Comparison of ENCODE assay signal across 16 cellular contexts in the genomic region with DNA sequence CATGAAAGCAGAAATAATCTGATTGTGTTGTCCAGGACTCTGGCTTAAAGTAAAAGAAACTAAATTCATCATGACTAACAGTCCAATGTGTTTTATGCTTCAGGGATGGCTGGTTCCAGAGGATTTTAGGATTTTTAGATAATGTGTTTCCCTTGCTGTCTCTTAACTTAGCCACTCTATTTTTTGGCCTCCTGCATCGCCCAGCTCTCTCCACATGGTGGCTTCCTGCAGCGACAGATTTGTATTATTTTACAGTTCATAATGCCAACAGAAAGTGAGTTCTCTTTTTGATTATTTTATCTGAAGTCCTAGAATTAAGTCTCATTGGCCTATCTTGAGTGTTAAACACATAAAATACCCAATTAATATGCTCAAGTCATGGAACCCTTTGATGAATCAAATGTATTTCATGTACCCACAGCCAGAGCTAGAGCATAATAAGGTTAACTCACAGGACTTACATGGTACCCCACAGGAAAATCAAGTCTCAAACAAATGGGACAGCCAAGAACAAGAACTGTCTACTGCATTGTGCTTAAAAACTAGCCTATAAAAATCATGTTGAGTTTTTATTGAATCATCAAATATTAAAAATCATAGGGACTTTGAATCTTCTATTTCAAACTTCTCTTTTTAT.
DNase-seq lines count a peak whose midpoint lies in the region; ATAC-seq and TF ChIP-seq lines count a peak whose summit lies in the region.
"Had no signal": no experiment of that assay in that cellular context is flagged by ENCODE, and none has a peak within 500 bp of the region (broad histone marks: within the 10 kb centered on the region; RNA-seq: fewer than 3 reads in every experiment).

No MANE protein-coding gene starts in this region.

- no peaks in the 10 kb centered on the region for H3K36me3 Mint-ChIP-seq in nephron (ENCODE audit: low read depth)

- no peaks in the 10 kb centered on the region for H3K4me1 ChIP-seq in colonic mucosa
- no peaks in the 10 kb centered on the region for H3K4me1 ChIP-seq in psoas muscle
- H3K4me1 ChIP-seq in uterus, result no peaks in the 10 kb centered on the region
- H3K4me1 ChIP-seq: sigmoid colon had no signal

- WGBS in psoas muscle, 3 donors, result 33 to 49% (median 40%) methylated on average over 2 of the region's 2 CpGs

- intact Hi-C loops in colonic mucosa (cut with DNase I) (no loop called here), psoas muscle (cut with DNase I) (no loop called here), uterus (cut with DNase I; ENCODE audit: low total_unique reads) (no loop called here)

- peak; percentile 37 for TF ChIP-seq CTCF in colonic mucosa (IDR thresholded peaks at IDR 0.05)
- TF ChIP-seq CTCF in nephron (IDR thresholded peaks at IDR 0.05; ENCODE audit: unreplicated experiment in 3 of 3), result peak in 2 of 3 experiments; percentile 26 to 40
- TF ChIP-seq CTCF in psoas muscle (IDR thresholded peaks at IDR 0.05), result no peak
- no peak for TF ChIP-seq CTCF in uterus (IDR thresholded peaks at IDR 0.05)

- H3K4me3 ChIP-seq in colonic mucosa (no peak overlapping the region), psoas muscle (no peak overlapping the region), uterus (no peak overlapping the region)
- H3K4me3 ChIP-seq: sigmoid colon had no signal

- no peaks in the 10 kb centered on the region for H3K9me3 ChIP-seq in colonic mucosa
- H3K9me3 ChIP-seq in psoas muscle, result peaks cover 3% of the 10 kb centered on the region
- no peaks in the 10 kb centered on the region for H3K9me3 ChIP-seq in uterus

- no peaks in the 10 kb centered on the region for H3K36me3 ChIP-seq in colonic mucosa
- H3K36me3 ChIP-seq in psoas muscle (ENCODE audit: insufficient read depth in 1 of 2, low read depth in 1 of 2), result no peaks in the 10 kb centered on the region
- no peaks in the 10 kb centered on the region for H3K36me3 ChIP-seq in uterus
- H3K36me3 ChIP-seq: brain microvascular endothelial cell, sigmoid colon had no signal

- peaks cover 5% of the 10 kb centered on the region for H3K4me1 Mint-ChIP-seq in nephron
- H3K4me1 Mint-ChIP-seq: activated T-helper 17 cell treated with anti-CD3 and anti-CD28 coated beads, Interleukin-2, amount 50 U/mL, for 72 hours had no signal

- no peak overlapping the region for H3K27ac Mint-ChIP-seq in nephron
- H3K27ac Mint-ChIP-seq: activated T-helper 17 cell treated with anti-CD3 and anti-CD28 coated beads, Interleukin-2, amount 50 U/mL, for 72 hours; CD4-positive, alpha-beta T cell; T-helper 1 cell treated with Interleukin-12 subunit alpha and Interleukin-12 subunit beta and Interleukin-4 antibody, amounts not matched to agents 30 μg/mL and 1 μg/mL, for 36 hours had no signal

- H3K9ac ChIP-seq in colonic mucosa (ENCODE audit: low read depth in 2 of 2, low read length in 2 of 2), result no peak overlapping the region

- TF ChIP-seq POLR2A in uterus (IDR thresholded peaks at IDR 0.05), result no peak

- peak; percentile 10 for DNase-seq in NCI-H69 (lab: John Stamatoyannopoulos, UW)
- DNase-seq in colonic mucosa, result no peak
- DNase-seq in psoas muscle, result no peak
- DNase-seq in uterus, result no peak
- DNase-seq: activated CD4-positive, alpha-beta T cell treated with anti-CD3 and anti-CD28 coated beads, Interleukin-2, amount 50 U/mL, for 1 hour; brain microvascular endothelial cell; CD4-positive, alpha-beta T cell; NCI-H1417 treated with DMSO at 0.1 percent for 48 hours; NCI-H82; sigmoid colon had no signal

- H3K27me3 ChIP-seq in colonic mucosa (no peaks in the 10 kb centered on the region), psoas muscle (ENCODE audit: insufficient read depth in 3 of 3, low read length in 2 of 3) (no peaks in the 10 kb centered on the region), uterus (no peaks in the 10 kb centered on the region)
- H3K27me3 ChIP-seq: brain microvascular endothelial cell, sigmoid colon had no signal

- H3K9me3 Mint-ChIP-seq in nephron, result no peaks in the 10 kb centered on the region

- no peak overlapping the region for H3K27ac ChIP-seq in colonic mucosa
- H3K27ac ChIP-seq in psoas muscle, result no peak overlapping the region
- no peak overlapping the region for H3K27ac ChIP-seq in uterus
- H3K27ac ChIP-seq: brain microvascular endothelial cell, sigmoid colon had no signal

- ATAC-seq in GM19025 (IDR thresholded peaks at IDR 0.05; ENCODE audit: low read depth, unreplicated experiment), result peak; percentile 46
- no peak for ATAC-seq in psoas muscle
- ATAC-seq in HG02840 (IDR thresholded peaks at IDR 0.05; ENCODE audit: low FRiP score, unreplicated experiment), result no peak
- no peak for ATAC-seq in HG02970 (IDR thresholded peaks at IDR 0.05; ENCODE audit: low FRiP score, unreplicated experiment)
- ATAC-seq: activated T-helper 17 cell treated with anti-CD3 and anti-CD28 coated beads, Interleukin-2, amount 50 U/mL, for 72 hours had no signal

- no peak overlapping the region for H3K4me3 Mint-ChIP-seq in nephron
- H3K4me3 Mint-ChIP-seq: activated T-helper 17 cell treated with anti-CD3 and anti-CD28 coated beads, Interleukin-2, amount 50 U/mL, for 72 hours; CD4-positive, alpha-beta T cell; T-helper 1 cell treated with Interleukin-12 subunit alpha and Interleukin-12 subunit beta and Interleukin-4 antibody, amounts not matched to agents 30 μg/mL and 1 μg/mL, for 36 hours had no signal

- H3K27me3 Mint-ChIP-seq in nephron (ENCODE audit: low read depth), result no peaks in the 10 kb centered on the region
- H3K27me3 Mint-ChIP-seq: activated T-helper 17 cell treated with anti-CD3 and anti-CD28 coated beads, Interleukin-2, amount 50 U/mL, for 72 hours; CD4-positive, alpha-beta T cell had no signal

Comparison
In these comparisons a context has a peak if more than half of its experiments do, and no peak if none do; other contexts are left out.
1. CTCF ChIP-seq: peak in colonic mucosa (single experiment) and nephron (2 of 3); none in psoas muscle (single experiment) and uterus (0 of 4).